In the genomic region with DNA sequence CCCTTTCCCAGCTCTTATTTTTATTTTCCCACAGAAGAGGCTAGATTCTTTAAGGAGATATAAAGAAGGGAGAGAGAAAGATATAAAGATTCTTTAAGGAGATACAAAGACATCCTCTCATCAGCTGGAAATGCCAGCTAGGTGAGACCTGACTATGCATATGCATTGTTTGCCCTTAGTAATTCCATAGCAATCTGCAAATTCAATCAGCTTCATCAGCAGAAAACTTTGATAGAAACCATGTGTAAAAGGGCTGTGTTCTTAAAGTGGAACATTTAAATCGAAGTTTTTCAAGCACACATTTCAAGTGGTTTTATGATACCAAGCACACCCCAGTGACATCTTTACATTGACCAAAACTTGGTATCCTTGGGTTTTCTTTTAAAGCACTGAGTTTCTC, we compare ENCODE assay signal across 25 cellular contexts. TPM values are rescaled to one million over a fixed set of nuclear protein-coding genes. Genes with fewer than 3 reads are reported as not detected.
DNase-seq lines count a peak whose midpoint lies in the region; ATAC-seq and TF ChIP-seq lines count a peak whose summit lies in the region.
"Had no signal": no experiment of that assay in that cellular context is flagged by ENCODE, and none has a peak within 500 bp of the region (broad histone marks: within the 10 kb centered on the region; RNA-seq: fewer than 3 reads in every experiment).

No MANE protein-coding gene starts in this region.

- H3K4me3 ChIP-seq in SJSA1 (no peak overlapping the region), colonic mucosa (no peak overlapping the region), muscle layer of duodenum (ENCODE audit: low read depth in 1 of 2, low read length in 2 of 2) (no peak overlapping the region), thyroid gland (replicated peaks in 1 of 3) (no peak overlapping the region)
- H3K4me3 ChIP-seq: body of pancreas, hepatocyte, spleen had no signal

- H3K27ac ChIP-seq in SJSA1 (peak overlapping the region; percentile 96), colonic mucosa (peak overlapping the region; percentile 12), muscle layer of duodenum (ENCODE audit: low read length) (peak overlapping the region; percentile 90), thyroid gland (peak overlapping the region; percentile 81 to 87 (median 83))
- H3K27ac ChIP-seq: body of pancreas, epithelial cell of prostate, hepatocyte, KMS-11, neutrophil, spleen had no signal

- H3K36me3 ChIP-seq in SJSA1: 0 out of 2 replicates have a peak, but pooled peaks cover 3% of the 10 kb centered on the region
- no peaks in the 10 kb centered on the region for H3K36me3 ChIP-seq in colonic mucosa
- no peaks in the 10 kb centered on the region for H3K36me3 ChIP-seq in muscle layer of duodenum (ENCODE audit: control insufficient read depth in 1 of 2, insufficient read depth in 2 of 2, low read length in 2 of 2)
- no peaks in the 10 kb centered on the region for H3K36me3 ChIP-seq in thyroid gland
- H3K36me3 ChIP-seq: neutrophil, spleen had no signal

- no peak for ATAC-seq in HG02763 (IDR thresholded peaks at IDR 0.05; ENCODE audit: unreplicated experiment)
- ATAC-seq: activated naive CD8-positive, alpha-beta T cell treated with anti-CD3 and anti-CD28 coated beads, Interleukin-2, amount 50 U/mL, for 24 hours; body of pancreas; left colon; T-helper 17 cell had no signal

- TF ChIP-seq CTCF in colonic mucosa (IDR thresholded peaks at IDR 0.05) (no peak), thyroid gland (IDR thresholded peaks at IDR 0.05) (no peak)

- no peak for DNase-seq in SJSA1 (ENCODE audit: low read depth in 1 of 2, low spot score in 2 of 2)
- no peak for DNase-seq in colonic mucosa
- DNase-seq in thyroid gland: no peak
- DNase-seq in NCI-H2081 treated with DMSO at 0.1 percent for 48 hours (lab: John Stamatoyannopoulos, UW): no peak
- no peak for DNase-seq in COLO829 (ENCODE audit: low spot score)
- DNase-seq: activated naive CD8-positive, alpha-beta T cell treated with anti-CD3 and anti-CD28 coated beads, Interleukin-2, amount 50 U/mL, for 24 hours; activated T-cell treated with anti-CD3 and anti-CD28 coated beads, Interleukin-2, amount 50 U/mL, for 1 hour; body of pancreas; DND-41; effector CD4-positive, alpha-beta T cell; HCEC 1CT; left colon; MM.1S; NCI-H1417; NCI-H2107; NCI-H446; NCI-H774; spleen; T-helper 17 cell had no signal

- H3K4me1 ChIP-seq in SJSA1 (replicated peaks) (peaks cover 40% of the 10 kb centered on the region), colonic mucosa (no peaks in the 10 kb centered on the region), muscle layer of duodenum (ENCODE audit: control insufficient read depth in 1 of 2, insufficient read depth in 2 of 2, low read length in 2 of 2) (peaks cover 5 to 44% of the 10 kb centered on the region in 2 donors), thyroid gland (peaks cover 27 to 62% of the 10 kb centered on the region in 2 donors)
- H3K4me1 ChIP-seq: body of pancreas, spleen had no signal

- TF ChIP-seq POLR2A in thyroid gland (IDR thresholded peaks at IDR 0.05): no peak

- intact Hi-C loops in colonic mucosa (cut with DNase I) (no loop called here), thyroid gland (cut with DNase I) (no loop called here)

- H3K27me3 ChIP-seq in SJSA1 (replicated peaks) (no peaks in the 10 kb centered on the region), colonic mucosa (no peaks in the 10 kb centered on the region), muscle layer of duodenum (ENCODE audit: low read depth, low read length) (no peaks in the 10 kb centered on the region), thyroid gland (no peaks in the 10 kb centered on the region)
- H3K27me3 ChIP-seq: body of pancreas, hepatocyte, spleen had no signal

- H3K9ac ChIP-seq in colonic mucosa (ENCODE audit: low read depth in 2 of 2, low read length in 2 of 2): no peak overlapping the region
- H3K9ac ChIP-seq: KMS-11 had no signal

- no peaks in the 10 kb centered on the region for H3K9me3 ChIP-seq in SJSA1 (replicated peaks)
- H3K9me3 ChIP-seq in colonic mucosa: no peaks in the 10 kb centered on the region
- no peaks in the 10 kb centered on the region for H3K9me3 ChIP-seq in muscle layer of duodenum (ENCODE audit: control insufficient read depth in 1 of 2, low read length in 2 of 2)
- H3K9me3 ChIP-seq in thyroid gland: no peaks in the 10 kb centered on the region
- H3K9me3 ChIP-seq: body of pancreas, neutrophil, spleen had no signal

- WGBS in thyroid gland, 2 donors: 26 to 46% methylated on average over 1 of the region's 1 CpG

RNA-seq across cellular contexts. Expression of a gene that starts 24.1 kb away (rescaled TPM):
- 104 and 117 TPM in 2 replicates for total RNA-seq in SJSA1 (2014; rRNA removed; shearing (Covaris generic))
- total RNA-seq in colonic mucosa: 100 to 1,000 TPM in 1 of 2 donors, 10 to 100 TPM in 1; 20.0 to 176 TPM
- total RNA-seq in thyroid gland: 100 to 1,000 TPM; 223 to 313 (median 230) TPM

Comparison
In these comparisons a context has a peak if more than half of its experiments do, and no peak if none do; other contexts are left out.
1. H3K27ac ChIP-seq: peak in every context shown above with its lines; median percentile 96 in SJSA1; 90 in muscle layer of duodenum; 83 in thyroid gland; 12 in colonic mucosa.